17 cellular contexts compared by ENCODE assay signal in genomic region chr2:9250498-9251153, GRCh38. TPM values are rescaled to one million over a fixed set of nuclear protein-coding genes. Genes with fewer than 3 reads are reported as not detected.
DNase-seq lines count a peak whose midpoint lies in the region; ATAC-seq and TF ChIP-seq lines count a peak whose summit lies in the region.
"Had no signal": no experiment of that assay in that cellular context is flagged by ENCODE, and none has a peak within 500 bp of the region (broad histone marks: within the 10 kb centered on the region; RNA-seq: fewer than 3 reads in every experiment).

No MANE protein-coding gene starts in this region.

- H3K27me3 Mint-ChIP-seq in activated CD8-positive, alpha-beta T cell treated with anti-CD3 and anti-CD28 coated beads for 36 hours: peaks cover 3% of the 10 kb centered on the region

- no peak overlapping the region for H3K4me3 Mint-ChIP-seq in activated CD8-positive, alpha-beta T cell treated with anti-CD3 and anti-CD28 coated beads for 36 hours
- H3K4me3 Mint-ChIP-seq: activated naive CD8-positive, alpha-beta T cell treated with anti-CD3 and anti-CD28 coated beads, Interleukin-2, amount 10 ng/mL, durations not matched to agents 7 days and 5 days; natural killer cell treated with Interleukin-12 subunit alpha and Interleukin-12 subunit beta and Interleukin-15 and Interleukin-18, amount 100 ng/mL, for 72 hours had no signal

- H3K9me3 ChIP-seq in heart left ventricle (no peaks in the 10 kb centered on the region), mucosa of descending colon (no peaks in the 10 kb centered on the region), tibial artery (no peaks in the 10 kb centered on the region)
- H3K9me3 ChIP-seq: gastroesophageal sphincter had no signal

- CTCF ChIA-PET in activated CD8-positive, alpha-beta T cell treated with anti-CD3 and anti-CD28 coated beads for 36 hours (lab: Charles Lee): no interaction called here

- DNase-seq in heart left ventricle: no peak
- DNase-seq in cardiac septum (ENCODE audit: low spot score): no peak
- DNase-seq in coronary artery (ENCODE audit: low spot score): no peak
- no peak for DNase-seq in mucosa of descending colon
- no peak for DNase-seq in tibial artery
- DNase-seq in activated T-cell treated with anti-CD3 and anti-CD28 coated beads, Interleukin-2, amount 50 U/mL, for 48 hours: no peak
- no peak for DNase-seq in activated CD4-positive, CD25-positive, alpha-beta regulatory T cell (lab: John Stamatoyannopoulos, UW)
- DNase-seq in activated CD8-positive, alpha-beta T cell treated with anti-CD3 and anti-CD28 coated beads for 36 hours: no peak
- DNase-seq: activated naive CD8-positive, alpha-beta T cell treated with anti-CD3 and anti-CD28 coated beads, Interleukin-2, amount 10 ng/mL, durations not matched to agents 7 days and 5 days; COR-L47; NCI-H146; NCI-H774; stimulated activated CD4-positive, alpha-beta T cell treated with anti-CD3 and anti-CD28 coated beads, Interleukin-12 subunit alpha, Interleukin-12 subunit beta, amount 100 ng/mL, for 4 hours had no signal

- H3K36me3 ChIP-seq in heart left ventricle (no peaks in the 10 kb centered on the region), mucosa of descending colon (ENCODE audit: low read depth) (no peaks in the 10 kb centered on the region), tibial artery (no peaks in the 10 kb centered on the region)
- H3K36me3 ChIP-seq: gastroesophageal sphincter had no signal

- H3K27ac Mint-ChIP-seq in activated CD8-positive, alpha-beta T cell treated with anti-CD3 and anti-CD28 coated beads for 36 hours: no peak overlapping the region
- H3K27ac Mint-ChIP-seq: activated naive CD8-positive, alpha-beta T cell treated with anti-CD3 and anti-CD28 coated beads, Interleukin-2, amount 10 ng/mL, durations not matched to agents 7 days and 5 days; natural killer cell treated with Interleukin-12 subunit alpha and Interleukin-12 subunit beta and Interleukin-15 and Interleukin-18, amount 100 ng/mL, for 72 hours had no signal

- no peak for TF ChIP-seq CTCF in heart left ventricle (IDR thresholded peaks at IDR 0.05)
- TF ChIP-seq CTCF in coronary artery (IDR thresholded peaks at IDR 0.05): no peak
- TF ChIP-seq CTCF in mucosa of descending colon (IDR thresholded peaks at IDR 0.05): no peak
- TF ChIP-seq CTCF in tibial artery (IDR thresholded peaks at IDR 0.05): no peak
- TF ChIP-seq CTCF in activated CD8-positive, alpha-beta T cell treated with anti-CD3 and anti-CD28 coated beads for 36 hours (IDR thresholded peaks at IDR 0.05): no peak

- H3K36me3 Mint-ChIP-seq in activated CD8-positive, alpha-beta T cell treated with anti-CD3 and anti-CD28 coated beads for 36 hours (ENCODE audit: low read depth): no peaks in the 10 kb centered on the region
- H3K36me3 Mint-ChIP-seq: activated naive CD8-positive, alpha-beta T cell treated with anti-CD3 and anti-CD28 coated beads, Interleukin-2, amount 10 ng/mL, durations not matched to agents 7 days and 5 days; natural killer cell treated with Interleukin-12 subunit alpha and Interleukin-12 subunit beta and Interleukin-15 and Interleukin-18, amount 100 ng/mL, for 72 hours had no signal

- H3K4me1 Mint-ChIP-seq in activated CD8-positive, alpha-beta T cell treated with anti-CD3 and anti-CD28 coated beads for 36 hours (ENCODE audit: low read depth): no peaks in the 10 kb centered on the region
- H3K4me1 Mint-ChIP-seq: activated naive CD8-positive, alpha-beta T cell treated with anti-CD3 and anti-CD28 coated beads, Interleukin-2, amount 10 ng/mL, durations not matched to agents 7 days and 5 days had no signal

- no peaks in the 10 kb centered on the region for H3K9me3 Mint-ChIP-seq in activated CD8-positive, alpha-beta T cell treated with anti-CD3 and anti-CD28 coated beads for 36 hours
- H3K9me3 Mint-ChIP-seq: activated naive CD8-positive, alpha-beta T cell treated with anti-CD3 and anti-CD28 coated beads, Interleukin-2, amount 10 ng/mL, durations not matched to agents 7 days and 5 days; natural killer cell treated with Interleukin-12 subunit alpha and Interleukin-12 subunit beta and Interleukin-15 and Interleukin-18, amount 100 ng/mL, for 72 hours had no signal

- H3K4me3 ChIP-seq in heart left ventricle (no peak overlapping the region), coronary artery (no peak overlapping the region), mucosa of descending colon (no peak overlapping the region), tibial artery (no peak overlapping the region)
- H3K4me3 ChIP-seq: gastroesophageal sphincter had no signal

- peak in 1 of 4 donors; percentile 15 for ATAC-seq in heart left ventricle
- ATAC-seq in mucosa of descending colon: peak; percentile 57
- ATAC-seq in activated CD8-positive, alpha-beta T cell treated with anti-CD3 and anti-CD28 coated beads for 36 hours: no peak

- H3K27me3 ChIP-seq in heart left ventricle (no peaks in the 10 kb centered on the region), tibial artery (no peaks in the 10 kb centered on the region)
- H3K27me3 ChIP-seq: gastroesophageal sphincter had no signal

- POLR2A ChIA-PET in activated CD8-positive, alpha-beta T cell treated with anti-CD3 and anti-CD28 coated beads for 36 hours (lab: Charles Lee): no interaction called here

- WGBS in heart left ventricle, 4 donors: 74 to 87% (median 80%) methylated on average over 12 of the region's 12 CpGs

- intact Hi-C loops in heart left ventricle (cut with DNase I) (no loop called here), cardiac septum (cut with DNase I) (no loop called here), mucosa of descending colon (cut with DNase I, micrococcal nuclease) (no loop called here), tibial artery (cut with DNase I; ENCODE audit: low total_unique reads) (no loop called here)
- intact Hi-C loops in activated CD8-positive, alpha-beta T cell treated with anti-CD3 and anti-CD28 coated beads for 36 hours (cut with micrococcal nuclease): no loop called here

- H3K4me1 ChIP-seq in heart left ventricle (peaks cover 3 to 73% (median 53%) of the 10 kb centered on the region in 12 donors), mucosa of descending colon (ENCODE audit: low read depth) (peaks cover 58% of the 10 kb centered on the region), tibial artery (peaks cover 0 to 72% (median 46%) of the 10 kb centered on the region in 4 donors)

- no peak for TF ChIP-seq POLR2A in heart left ventricle (IDR thresholded peaks at IDR 0.05)

- peak overlapping the region in 10 of 12 donors; percentile 9 to 61 (median 54) for H3K27ac ChIP-seq in heart left ventricle
- H3K27ac ChIP-seq in coronary artery: peak overlapping the region; percentile 30 to 86
- H3K27ac ChIP-seq in tibial artery: peak overlapping the region; percentile 23 to 53
- H3K27ac ChIP-seq: KMS-11, VCaP had no signal

RNA-seq across cellular contexts. Expression of gene ASAP2, which starts 44.0 kb away (rescaled TPM):
- total RNA-seq in heart left ventricle (10 to 100 TPM in 7 of 9 donors, 1 to 10 TPM in 2; 7.4 to 17.0 (median 12.9) TPM), cardiac septum (11.8 TPM), mucosa of descending colon (10 to 100 TPM; 50.4 to 84.1 (median 50.5) TPM)
- 1 to 10 TPM; 6.7 to 8.0 TPM for polyA plus RNA-seq in heart left ventricle
- total RNA-seq in activated CD8-positive, alpha-beta T cell treated with anti-CD3 and anti-CD28 coated beads for 36 hours: not detected
- total RNA-seq: activated naive CD8-positive, alpha-beta T cell treated with anti-CD3 and anti-CD28 coated beads, Interleukin-2, amount 10 ng/mL, durations not matched to agents 7 days and 5 days; natural killer cell treated with Interleukin-12 subunit alpha and Interleukin-12 subunit beta and Interleukin-15 and Interleukin-18, amount 100 ng/mL, for 72 hours had no signal

Comparison
In these comparisons a context has a peak if more than half of its experiments do, and no peak if none do; other contexts are left out.
1. RNA of gene ASAP2, which starts 44.0 kb away (total RNA-seq): 50.4 to 84.1 TPM in mucosa of descending colon, 7.4 to 17.0 TPM in heart left ventricle and 11.8 TPM in cardiac septum (single experiment); not detected in activated CD8-positive, alpha-beta T cell treated with anti-CD3 and anti-CD28 coated beads for 36 hours; every median in the first group is over 4 times any median in the second.
2. Peak in every context shown above with its lines, with median percentiles within 50 percentile points of each other: H3K27ac ChIP-seq.